In the genomic region with DNA sequence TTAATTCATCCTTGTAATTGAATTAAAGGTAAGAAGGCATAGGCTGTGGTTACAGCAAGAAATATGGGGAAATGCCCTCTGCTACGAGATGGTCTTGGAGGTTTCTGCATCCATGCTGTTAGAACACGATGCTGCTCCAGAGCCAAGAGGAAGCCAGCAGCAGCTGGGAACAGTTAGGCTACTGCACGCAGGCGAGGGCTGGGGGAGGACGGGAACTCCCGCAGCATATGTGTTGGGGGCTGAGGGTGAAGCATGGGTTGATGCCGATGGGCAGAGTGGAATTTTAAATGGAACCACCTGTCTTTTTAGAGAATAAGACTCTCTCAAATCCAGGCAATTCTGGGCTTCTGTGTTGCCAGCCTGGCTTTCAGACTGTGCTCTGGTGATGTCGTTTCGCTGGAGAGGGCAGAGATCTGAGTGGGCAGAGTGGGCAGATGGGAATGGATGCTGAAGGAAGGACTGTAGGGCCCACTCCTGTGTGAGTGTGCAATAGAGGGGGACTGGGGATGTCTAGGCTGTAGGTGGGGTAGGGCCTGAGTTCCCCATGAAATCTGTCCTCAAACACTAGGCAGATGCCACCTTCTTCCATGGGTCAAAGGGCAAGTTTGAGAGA, we compare ENCODE assay signal across 14 cellular contexts.
DNase-seq lines count a peak whose midpoint lies in the region; ATAC-seq, FAIRE-seq and TF ChIP-seq lines count a peak whose summit lies in the region.
"Had no signal": no experiment of that assay in that cellular context is flagged by ENCODE, and none has a peak within 500 bp of the region (broad histone marks: within the 10 kb centered on the region; RNA-seq: fewer than 3 reads in every experiment).

No MANE protein-coding gene starts in this region.

- peak overlapping the region; percentile 84 for H3K9ac ChIP-seq in mesenchymal stem cell (ENCODE audit: low read length)

- H3K79me1 ChIP-seq in mesenchymal stem cell (replicated peaks; ENCODE audit: low read length, poor library complexity, severe bottlenecking), result peaks cover 14% of the 10 kb centered on the region

- H2BK120ac ChIP-seq in mesenchymal stem cell (ENCODE audit: low read depth, low read length), result no peak overlapping the region

- 81% methylated on average over 9 of the region's 9 CpGs for WGBS in mesenchymal stem cell
- WGBS in transverse colon (ENCODE audit: low coverage in 1 of 2), 2 donors, result 73 to 80% methylated on average over 4 to 9 of the region's 9 CpGs

- no peak overlapping the region for H3K4ac ChIP-seq in mesenchymal stem cell (ENCODE audit: low read depth in 1 of 2, low read length in 2 of 2)

- no peak overlapping the region for H4K91ac ChIP-seq in mesenchymal stem cell (ENCODE audit: low read length)

- H3K18ac ChIP-seq in mesenchymal stem cell (ENCODE audit: low read depth in 1 of 2, low read length in 2 of 2), result no peak overlapping the region

- TF ChIP-seq CTCF in bronchial epithelial cell (IDR thresholded peaks at IDR 0.05; ENCODE audit: insufficient read depth, low read length, severe bottlenecking) (no peak), transverse colon (IDR thresholded peaks at IDR 0.05) (no peak)
- no peak for TF ChIP-seq CTCF in CD8-positive, alpha-beta T cell (IDR thresholded peaks at IDR 0.05)

- no peak for ATAC-seq in CD8-positive, alpha-beta T cell

- H3K23ac ChIP-seq in mesenchymal stem cell (ENCODE audit: low read length in 2 of 2), result no peak overlapping the region

- CTCF ChIA-PET in CD8-positive, alpha-beta T cell (lab: Charles Lee), result no interaction called here

- H3K27me3 Mint-ChIP-seq in CD8-positive, alpha-beta T cell (ENCODE audit: low read depth), result peaks cover 4% of the 10 kb centered on the region

- no peak overlapping the region for H2BK5ac ChIP-seq in mesenchymal stem cell (ENCODE audit: low read depth, low read length, poor library complexity, severe bottlenecking)

- no peaks in the 10 kb centered on the region for H3K36me3 Mint-ChIP-seq in CD8-positive, alpha-beta T cell

- H3K4me1 ChIP-seq in mesenchymal stem cell (ENCODE audit: control insufficient read depth, insufficient read depth, low read depth, low read length) (peaks cover 11% of the 10 kb centered on the region), transverse colon (peaks cover 0 to 11% (median 0%) of the 10 kb centered on the region in 4 donors)
- no peaks in the 10 kb centered on the region for H3K4me1 ChIP-seq in CD8-positive, alpha-beta T cell (ENCODE audit: insufficient read depth, low read length)

- H4K8ac ChIP-seq in mesenchymal stem cell (ENCODE audit: low read length), result no peak overlapping the region

- H2BK12ac ChIP-seq in mesenchymal stem cell (ENCODE audit: low read length in 2 of 2), result no peak overlapping the region

- TF ChIP-seq EP300 in transverse colon (IDR thresholded peaks at IDR 0.05; ENCODE audit: low read depth), result no peak

- TF ChIP-seq POLR2A in transverse colon (IDR thresholded peaks at IDR 0.05), result no peak

- peak overlapping the region; percentile 59 for H2AK5ac ChIP-seq in mesenchymal stem cell (ENCODE audit: low read length, severe bottlenecking)

- no peak overlapping the region for H3K27ac Mint-ChIP-seq in CD8-positive, alpha-beta T cell

- no peak overlapping the region for H2BK15ac ChIP-seq in mesenchymal stem cell (ENCODE audit: low read depth, poor library complexity, severe bottlenecking)

- intact Hi-C loops in transverse colon (cut with DNase I; ENCODE audit: low total_unique reads), result no loop called here
- intact Hi-C loops in CD8-positive, alpha-beta T cell (cut with DNase I, micrococcal nuclease), result no loop called here

- FAIRE-seq in bronchial epithelial cell (lab: Jason Lieb, UNC), result peak; percentile 75

- in situ Hi-C loops in transverse colon (cut with MboI; ENCODE audit: low pct_ligation_motif_present in 1 of 4, low pct_unique_long_range_greater_than_20kb in 1 of 4, low sequenced_read_pairs in 3 of 4), result no loop called here

- no peak overlapping the region for H3K4me3 Mint-ChIP-seq in CD8-positive, alpha-beta T cell

- H3K4me2 ChIP-seq in mesenchymal stem cell (ENCODE audit: low read length, poor library complexity, severe bottlenecking), result no peak overlapping the region

- no peaks in the 10 kb centered on the region for H3K9me3 ChIP-seq in mesenchymal stem cell (ENCODE audit: control insufficient read depth, low read length)
- no peaks in the 10 kb centered on the region for H3K9me3 ChIP-seq in transverse colon
- H3K9me3 ChIP-seq in CD8-positive, alpha-beta T cell (ENCODE audit: low read length), result no peaks in the 10 kb centered on the region

- DNase-seq in NCI-H2171 treated with DMSO at 0.1 percent for 48 hours (lab: John Stamatoyannopoulos, UW) (peak; percentile 23), NCI-H2171 (lab: John Stamatoyannopoulos, UW) (no peak), bronchial epithelial cell (ENCODE audit: low read depth) (no peak), mesenchymal stem cell (no peak), transverse colon (no peak), SW480 (ENCODE audit: low spot score) (no peak)
- no peak for DNase-seq in CD8-positive, alpha-beta T cell
- no peak for DNase-seq in activated naive CD4-positive, alpha-beta T cell treated with Interleukin-2 at 50 U/mL for 16 hours
- DNase-seq: activated CD4-positive, alpha-beta T cell treated with anti-CD3 and anti-CD28 coated beads for 4 hours; activated gamma-delta T cell; NCI-H774; nucleus accumbens; stimulated activated CD4-positive, alpha-beta T cell treated with anti-CD3 and anti-CD28 coated beads, Interleukin-2, amount 100 ng/mL, for 24 hours; stimulated activated naive CD4-positive, alpha-beta T cell had no signal

- H3K4me3 ChIP-seq in bronchial epithelial cell (ENCODE audit: low read depth, low read length) (no peak overlapping the region), mesenchymal stem cell (ENCODE audit: insufficient read depth in 1 of 2, low read depth in 1 of 2, low read length in 2 of 2) (peak overlapping the region in 1 of 2 experiments; percentile 72), transverse colon (no peak overlapping the region)
- no peak overlapping the region for H3K4me3 ChIP-seq in CD8-positive, alpha-beta T cell (ENCODE audit: low read depth, low read length)

- no peaks in the 10 kb centered on the region for H3K27me3 ChIP-seq in bronchial epithelial cell (ENCODE audit: control insufficient read depth, insufficient read depth, low read length)
- no peaks in the 10 kb centered on the region for H3K27me3 ChIP-seq in mesenchymal stem cell (ENCODE audit: control insufficient read depth in 1 of 2, insufficient read depth in 1 of 2, low read length in 2 of 2)
- H3K27me3 ChIP-seq in transverse colon, result no peaks in the 10 kb centered on the region
- no peaks in the 10 kb centered on the region for H3K27me3 ChIP-seq in CD8-positive, alpha-beta T cell (ENCODE audit: insufficient read depth, low read length)

- H3K27ac ChIP-seq in mesenchymal stem cell (ENCODE audit: low read length, poor library complexity, severe bottlenecking), result peak overlapping the region; percentile 6
- H3K27ac ChIP-seq in transverse colon, result peak overlapping the region; percentile 5 to 26 (median 22)
- no peak overlapping the region for H3K27ac ChIP-seq in CD8-positive, alpha-beta T cell (ENCODE audit: low read depth, low read length)

- H3K14ac ChIP-seq in mesenchymal stem cell (ENCODE audit: low read length in 2 of 2), result peak overlapping the region in 1 of 2 experiments; percentile 14

- no peaks in the 10 kb centered on the region for H3K9me3 Mint-ChIP-seq in CD8-positive, alpha-beta T cell

- H3K36me3 ChIP-seq in bronchial epithelial cell (ENCODE audit: control insufficient read depth, insufficient read depth, low read length) (no peaks in the 10 kb centered on the region), mesenchymal stem cell (ENCODE audit: control insufficient read depth in 1 of 2, insufficient read depth in 2 of 2, low read depth in 1 of 2, low read length in 2 of 2) (no peaks in the 10 kb centered on the region), transverse colon (no peaks in the 10 kb centered on the region)
- H3K36me3 ChIP-seq in CD8-positive, alpha-beta T cell (ENCODE audit: insufficient read depth, low read length), result no peaks in the 10 kb centered on the region

- POLR2A ChIA-PET in CD8-positive, alpha-beta T cell (lab: Charles Lee), result no interaction called here

- no peak overlapping the region for H2AFZ ChIP-seq in mesenchymal stem cell (ENCODE audit: low read depth, low read length)

- H3K4me1 Mint-ChIP-seq in CD8-positive, alpha-beta T cell (ENCODE audit: low read depth), result no peaks in the 10 kb centered on the region
